8 cellular contexts compared by ENCODE assay signal in the genomic region with DNA sequence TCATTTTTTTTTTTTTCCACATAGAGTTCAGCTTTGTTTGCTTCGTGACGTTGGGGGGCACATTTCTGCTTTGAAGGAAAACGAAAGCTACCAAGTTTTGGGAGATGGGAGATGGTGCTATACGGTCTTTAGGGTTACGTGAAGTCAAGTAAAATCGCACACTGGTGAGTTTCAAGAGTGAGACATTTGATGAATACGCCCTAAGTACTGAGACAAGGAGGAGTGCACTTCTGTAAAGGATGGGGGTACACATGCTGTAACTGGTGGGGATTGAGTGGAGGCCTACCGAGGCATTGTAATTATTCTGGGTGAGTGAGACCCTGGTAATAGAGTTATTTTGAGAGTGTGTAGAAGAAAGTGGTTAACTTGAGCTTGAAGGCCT. TPM values are rescaled to one million over a fixed set of nuclear protein-coding genes. Genes with fewer than 3 reads are reported as not detected.
A peak's percentile ranks its signal among the peaks of the same experiment; 100 is the strongest.
DNase-seq lines count a peak whose midpoint lies in the region; ATAC-seq and TF ChIP-seq lines count a peak whose summit lies in the region.

No MANE protein-coding gene starts in this region.

- H3K36me3 Mint-ChIP-seq in CD4-positive, alpha-beta memory T cell, result peaks cover 0 to 26% of the 10 kb centered on the region in 2 donors
- H3K36me3 Mint-ChIP-seq in MCF 10A (ENCODE audit: insufficient read depth, unreplicated experiment), result no peaks in the 10 kb centered on the region

- BruUV-seq in MCF 10A (replicated peaks; lab: Mats Ljungman, UMichigan), result no TSS peak

- H3K27me3 Mint-ChIP-seq in CD4-positive, alpha-beta memory T cell, result no peaks in the 10 kb centered on the region
- no peaks in the 10 kb centered on the region for H3K27me3 Mint-ChIP-seq in MCF 10A (ENCODE audit: insufficient read depth, unreplicated experiment)

- POLR2A ChIA-PET in CD4-positive, alpha-beta memory T cell (lab: Charles Lee; ENCODE audit: partially characterized antibody), result interaction anchor here (2.3 kb wide), 1 partner anchor 393 kb away, joined by 20 read pairs; the partner anchor contains the start of gene BRWD3
- POLR2A ChIA-PET in MCF 10A (lab: Yijun Ruan, JAX), result interaction anchor here (0.6 to 2.9 kb wide), 13 partner anchors 8 to 939 kb away, joined by 3 to 55 read pairs (median 5); partner anchors contain the start of gene BRWD3

- peak; percentile 45 for ATAC-seq in left lung
- ATAC-seq in thoracic aorta (ENCODE audit: insufficient number of reproducible peaks, low FRiP score, low read depth), result no peak
- ATAC-seq in GM21619 (IDR thresholded peaks at IDR 0.05; ENCODE audit: unreplicated experiment), result no peak

- H3K4me3 ChIP-seq in CD4-positive, alpha-beta memory T cell (ENCODE audit: low read length in 2 of 2), result peak overlapping the region; percentile 84 to 88
- H3K4me3 ChIP-seq in left lung, result peak overlapping the region; percentile 30 to 52
- peak overlapping the region; percentile 77 for H3K4me3 ChIP-seq in thoracic aorta

- intact Hi-C loops in CD4-positive, alpha-beta memory T cell (cut with micrococcal nuclease), result loop anchor here (2.0 kb wide), 2 partner anchors 82 to 392 kb away; no protein-coding TSS in a partner anchor
- intact Hi-C loops in MCF 10A (cut with micrococcal nuclease) (no loop called here), left lung (cut with DNase I) (no loop called here)

- CTCF ChIA-PET in CD4-positive, alpha-beta memory T cell (lab: Charles Lee; ENCODE audit: partially characterized antibody), result interaction anchor here (1.1 to 1.3 kb wide), 3 partner anchors 8 to 394 kb away, joined by 3 to 4 read pairs (median 3); partner anchors contain the start of gene BRWD3
- CTCF ChIA-PET in MCF 10A (lab: Yijun Ruan, JAX), result interaction anchor here (0.6 to 1.1 kb wide), 8 partner anchors 9 to 337 kb away, joined by 3 to 4 read pairs (median 3); no protein-coding TSS in a partner anchor

- TF ChIP-seq CTCF in MCF 10A (IDR thresholded peaks at IDR 0.05; ENCODE audit: unreplicated experiment) (no peak), left lung (IDR thresholded peaks at IDR 0.05) (no peak), thoracic aorta (IDR thresholded peaks at IDR 0.05) (no peak)

- H3K9me3 Mint-ChIP-seq in CD4-positive, alpha-beta memory T cell, result no peaks in the 10 kb centered on the region
- peaks cover 22% of the 10 kb centered on the region for H3K9me3 Mint-ChIP-seq in MCF 10A (ENCODE audit: unreplicated experiment)

- no peaks in the 10 kb centered on the region for H3K36me3 ChIP-seq in CD4-positive, alpha-beta memory T cell (ENCODE audit: insufficient read depth, low read length)
- H3K36me3 ChIP-seq in left lung, result no peaks in the 10 kb centered on the region
- no peaks in the 10 kb centered on the region for H3K36me3 ChIP-seq in thoracic aorta

- peak in 1 of 5 donors; percentile 2 for DNase-seq in CD4-positive, alpha-beta memory T cell
- DNase-seq in Kasumi-1 (lab: John Stamatoyannopoulos, UW) (peak; percentile 27 to 59), MCF 10A (ENCODE audit: unreplicated experiment) (peak; percentile 17), left lung (no peak), thoracic aorta (ENCODE audit: low spot score) (no peak), SHP77 treated with DMSO at 0.1 percent for 48 hours (lab: John Stamatoyannopoulos, UW) (no peak), iPS-NIHi11 (ENCODE audit: low spot score) (no peak)

- H3K27me3 ChIP-seq in CD4-positive, alpha-beta memory T cell (ENCODE audit: insufficient read depth, low read length), result no peaks in the 10 kb centered on the region
- H3K27me3 ChIP-seq in left lung, result no peaks in the 10 kb centered on the region
- no peaks in the 10 kb centered on the region for H3K27me3 ChIP-seq in thoracic aorta (replicated peaks; ENCODE audit: insufficient read depth)

- H3K27ac ChIP-seq in CD4-positive, alpha-beta memory T cell (ENCODE audit: low read depth, low read length), result peak overlapping the region; percentile 74
- peak overlapping the region; percentile 82 to 90 for H3K27ac ChIP-seq in left lung
- peak overlapping the region; percentile 77 to 81 for H3K27ac ChIP-seq in thoracic aorta

- no peaks in the 10 kb centered on the region for H3K9me3 ChIP-seq in CD4-positive, alpha-beta memory T cell (ENCODE audit: control insufficient read depth in 1 of 2, low read length in 2 of 2)
- H3K9me3 ChIP-seq in left lung (no peaks in the 10 kb centered on the region), thoracic aorta (no peaks in the 10 kb centered on the region)

- H3K27ac Mint-ChIP-seq in CD4-positive, alpha-beta memory T cell, result peak overlapping the region; percentile 92 to 97 (median 94)
- H3K27ac Mint-ChIP-seq in MCF 10A (ENCODE audit: low read depth, unreplicated experiment), result peak overlapping the region; percentile 95

- H3K4me3 Mint-ChIP-seq in CD4-positive, alpha-beta memory T cell, result peak overlapping the region; percentile 85 to 98 (median 94)
- H3K4me3 Mint-ChIP-seq in MCF 10A (ENCODE audit: unreplicated experiment), result peak overlapping the region; percentile 88

- peaks cover 22 to 70% (median 37%) of the 10 kb centered on the region in 4 donors for H3K4me1 Mint-ChIP-seq in CD4-positive, alpha-beta memory T cell
- peaks cover 15% of the 10 kb centered on the region for H3K4me1 Mint-ChIP-seq in MCF 10A (ENCODE audit: insufficient read depth, unreplicated experiment)

- H3K4me1 ChIP-seq in CD4-positive, alpha-beta memory T cell (ENCODE audit: insufficient read depth, low read length), result peaks cover 39% of the 10 kb centered on the region
- peaks cover 3 to 9% of the 10 kb centered on the region in 2 donors for H3K4me1 ChIP-seq in left lung
- H3K4me1 ChIP-seq in thoracic aorta (ENCODE audit: control insufficient read depth in 1 of 2, low read depth in 2 of 2), result peaks cover 0 to 3% of the 10 kb centered on the region in 2 donors

RNA-seq across cellular contexts. Expression of gene SH3BGRL, which starts 0.5 kb away (rescaled TPM):
- 10 to 100 TPM; 81.4 to 86.5 TPM for total RNA-seq in CD4-positive, alpha-beta memory T cell
- 100 to 1,000 TPM; 181 to 242 TPM for polyA plus RNA-seq in CD4-positive, alpha-beta memory T cell
- 43.9 and 53.4 TPM in 2 replicates for total RNA-seq in MCF 10A (2022)
- total RNA-seq in left lung, result 100 to 1,000 TPM; 110 to 127 TPM
- total RNA-seq in thoracic aorta, result 100 to 1,000 TPM; 196 to 218 TPM

RNA-seq across cellular contexts. Expression of gene HMGN5, which starts 0.7 kb away (rescaled TPM):
- total RNA-seq in CD4-positive, alpha-beta memory T cell, result 1 to 10 TPM; 1.8 to 2.7 TPM
- 1 to 10 TPM; 2.1 to 5.5 TPM for polyA plus RNA-seq in CD4-positive, alpha-beta memory T cell
- total RNA-seq in MCF 10A (2022), result 6.6 and 11.8 TPM in 2 replicates
- total RNA-seq in left lung, result 1 to 10 TPM; 3.0 to 3.2 TPM
- total RNA-seq in thoracic aorta, result 1 to 10 TPM; 5.5 to 7.3 TPM

Comparison
In these comparisons a context has a peak if more than half of its experiments do, and no peak if none do; other contexts are left out.
1. DNase-seq: peak in Kasumi-1 (2 of 2) and MCF 10A (single experiment); none in left lung (0 of 2), thoracic aorta (single experiment), SHP77 treated with DMSO at 0.1 percent for 48 hours (single experiment) and iPS-NIHi11 (single experiment).
2. Peak in every context shown above with its lines, with median percentiles within 50 percentile points of each other: H3K27ac ChIP-seq and H3K4me3 ChIP-seq.